19 cellular contexts compared by ENCODE assay signal in genomic region chr11:2665747-2666710, GRCh38. TPM values are rescaled to one million over a fixed set of nuclear protein-coding genes. Genes with fewer than 3 reads are reported as not detected.
DNase-seq lines count a peak whose midpoint lies in the region; ATAC-seq and TF ChIP-seq lines count a peak whose summit lies in the region.
"Had no signal": no experiment of that assay in that cellular context is flagged by ENCODE, and none has a peak within 500 bp of the region (broad histone marks: within the 10 kb centered on the region; RNA-seq: fewer than 3 reads in every experiment).

No MANE protein-coding gene starts in this region.

- H3K9me3 Mint-ChIP-seq in progenitor cell of endocrine pancreas (ENCODE audit: low read depth) = peaks cover 10% of the 10 kb centered on the region
- peaks cover 2% of the 10 kb centered on the region for H3K9me3 Mint-ChIP-seq in T-helper 2 cell treated with Interferon-gamma antibody and Interleukin-4, amounts not matched to agents 5 μg/mL and 100 μg/mL, for 36 hours

- no peak overlapping the region for H3K27ac Mint-ChIP-seq in progenitor cell of endocrine pancreas
- H3K27ac Mint-ChIP-seq in T-helper 2 cell treated with Interferon-gamma antibody and Interleukin-4, amounts not matched to agents 5 μg/mL and 100 μg/mL, for 36 hours = no peak overlapping the region
- H3K27ac Mint-ChIP-seq: effector memory CD8-positive, alpha-beta T cell had no signal

- in situ Hi-C loops in GM13976 (cut with MboI; ENCODE audit: low sequenced_read_pairs, unreplicated experiment) = no loop called here

- no peaks in the 10 kb centered on the region for H3K9me3 ChIP-seq in adrenal gland (replicated peaks in 1 of 3)
- H3K9me3 ChIP-seq in heart right ventricle = peaks cover 0 to 16% (median 0%) of the 10 kb centered on the region in 11 donors
- H3K9me3 ChIP-seq: mucosa of descending colon had no signal

- H3K27me3 ChIP-seq in adrenal gland = no peaks in the 10 kb centered on the region
- no peaks in the 10 kb centered on the region for H3K27me3 ChIP-seq in heart right ventricle

- H3K36me3 ChIP-seq in adrenal gland (replicated peaks in 1 of 2) (peaks cover 0 to 8% of the 10 kb centered on the region in 2 donors), heart right ventricle (peaks cover 0 to 33% (median 3%) of the 10 kb centered on the region in 9 donors)

- TF ChIP-seq POLR2A in adrenal gland (IDR thresholded peaks at IDR 0.05) = peak in 1 of 2 donors; percentile 18

- 63 to 70% (median 66%) methylated on average over 10 to 14 of the region's 14 CpGs for WGBS in adrenal gland, 4 donors
- WGBS in heart right ventricle, 2 donors = 82 to 87% methylated on average over 14 of the region's 14 CpGs

- H3K4me1 Mint-ChIP-seq in progenitor cell of endocrine pancreas (ENCODE audit: low read depth) = peaks cover 20% of the 10 kb centered on the region
- H3K4me1 Mint-ChIP-seq in T-helper 2 cell treated with Interferon-gamma antibody and Interleukin-4, amounts not matched to agents 5 μg/mL and 100 μg/mL, for 36 hours (ENCODE audit: low read depth) = no peaks in the 10 kb centered on the region

- ATAC-seq in heart right ventricle = peak in 5 of 8 donors; percentile 10 to 46 (median 29)
- ATAC-seq: effector memory CD8-positive, alpha-beta T cell; mucosa of descending colon had no signal

- TF ChIP-seq CTCF in GM13976 (IDR thresholded peaks at IDR 0.05; ENCODE audit: borderline replicate concordance, control extremely low read depth, extremely low read depth, insufficient read depth, missing control alignments) (no peak), adrenal gland (IDR thresholded peaks at IDR 0.05) (no peak), heart right ventricle (IDR thresholded peaks at IDR 0.05) (no peak), progenitor cell of endocrine pancreas (IDR thresholded peaks at IDR 0.05; ENCODE audit: unreplicated experiment) (no peak)

- H3K36me3 Mint-ChIP-seq in progenitor cell of endocrine pancreas (ENCODE audit: insufficient read depth) = peaks cover 38% of the 10 kb centered on the region
- peaks cover 4% of the 10 kb centered on the region for H3K36me3 Mint-ChIP-seq in T-helper 2 cell treated with Interferon-gamma antibody and Interleukin-4, amounts not matched to agents 5 μg/mL and 100 μg/mL, for 36 hours (ENCODE audit: low read depth)

- no peak overlapping the region for H3K4me3 Mint-ChIP-seq in progenitor cell of endocrine pancreas (ENCODE audit: low read depth)
- H3K4me3 Mint-ChIP-seq in T-helper 2 cell treated with Interferon-gamma antibody and Interleukin-4, amounts not matched to agents 5 μg/mL and 100 μg/mL, for 36 hours = no peak overlapping the region
- H3K4me3 Mint-ChIP-seq: effector memory CD8-positive, alpha-beta T cell had no signal

- H3K4me1 ChIP-seq in adrenal gland (replicated peaks in 1 of 2) (peaks cover 0 to 52% of the 10 kb centered on the region in 2 donors), heart right ventricle (peaks cover 0 to 4% (median 0%) of the 10 kb centered on the region in 9 donors)

- intact Hi-C loops in adrenal gland (cut with DNase I) = loop anchor here in 1 of 2 donors (5.0 kb wide), 1 partner anchor 74 kb away; no protein-coding TSS in a partner anchor
- intact Hi-C loops in heart right ventricle (cut with DNase I) = no loop called here

- H3K4me3 ChIP-seq in adrenal gland (no peak overlapping the region), heart right ventricle (no peak overlapping the region)
- H3K4me3 ChIP-seq: mucosa of descending colon had no signal

- peak; percentile 10 for DNase-seq in GM13976 (ENCODE audit: low spot score)
- DNase-seq in adrenal gland = peak; percentile 62 to 78 (median 64)
- DNase-seq in heart right ventricle = no peak
- peak; percentile 5 for DNase-seq in progenitor cell of endocrine pancreas (ENCODE audit: low spot score, unreplicated experiment)
- DNase-seq in stimulated activated CD4-positive, alpha-beta T cell treated with anti-CD3 and anti-CD28 coated beads, Interleukin-4, amount 100 ng/mL, for 24 hours = no peak
- DNase-seq in T-helper 2 cell treated with Interferon-gamma antibody and Interleukin-4, amounts not matched to agents 5 μg/mL and 100 μg/mL, for 36 hours (ENCODE audit: low spot score) = no peak
- DNase-seq in SKM-1 (lab: John Stamatoyannopoulos, UW; ENCODE audit: unreplicated experiment) = no peak
- no peak for DNase-seq in NCI-H187 treated with DMSO at 0.1 percent for 48 hours (lab: John Stamatoyannopoulos, UW)
- DNase-seq: activated CD8-positive, alpha-beta memory T cell treated with anti-CD3 and anti-CD28 coated beads, Interleukin-2, amount 50 U/mL, for 48 hours; anterior cingulate cortex; effector memory CD8-positive, alpha-beta T cell; mucosa of descending colon; NCI-H1417; NCI-H2107; NCI-H526 treated with DMSO at 0.1 percent for 48 hours; substantia nigra; SW 1271 had no signal

- H3K27me3 Mint-ChIP-seq in progenitor cell of endocrine pancreas = no peaks in the 10 kb centered on the region
- no peaks in the 10 kb centered on the region for H3K27me3 Mint-ChIP-seq in T-helper 2 cell treated with Interferon-gamma antibody and Interleukin-4, amounts not matched to agents 5 μg/mL and 100 μg/mL, for 36 hours (ENCODE audit: low read depth)

- H3K27ac ChIP-seq in adrenal gland (peak overlapping the region in 4 of 5 donors; percentile 32 to 85 (median 59)), heart right ventricle (peak overlapping the region in 3 of 10 donors; percentile 4 to 41 (median 41))
- H3K27ac ChIP-seq: C4-2B, RWPE1 had no signal

RNA-seq across cellular contexts. Expression of gene KCNQ1OT1, which starts 33.8 kb away (rescaled TPM):
- 1 to 10 TPM in 4 of 8 donors, under 1 TPM in 4; 0.55 to 3.6 (median 1.4) TPM for total RNA-seq in adrenal gland
- polyA plus RNA-seq in adrenal gland = 1 to 10 TPM in 1 of 3 donors, under 1 TPM in 2; 0.15 to 1.4 (median 0.17) TPM
- total RNA-seq in heart right ventricle = under 1 TPM; 0.28 to 0.56 (median 0.43) TPM
- under 1 TPM; 0.01 to 0.73 TPM for polyA plus RNA-seq in heart right ventricle
- total RNA-seq in progenitor cell of endocrine pancreas = 18.0 and 18.7 TPM in 2 replicates

Comparison
In these comparisons a context has a peak if more than half of its experiments do, and no peak if none do; other contexts are left out.
1. DNase-seq: peak in GM13976 (single experiment), adrenal gland (7 of 7) and progenitor cell of endocrine pancreas (single experiment); none in heart right ventricle (0 of 2), stimulated activated CD4-positive, alpha-beta T cell treated with anti-CD3 and anti-CD28 coated beads, Interleukin-4, amount 100 ng/mL, for 24 hours (single experiment), T-helper 2 cell treated with Interferon-gamma antibody and Interleukin-4, amounts not matched to agents 5 μg/mL and 100 μg/mL, for 36 hours (single experiment), SKM-1 (single experiment) and NCI-H187 treated with DMSO at 0.1 percent for 48 hours (single experiment).